ENCODE assay signal across 15 cellular contexts in the genomic region with DNA sequence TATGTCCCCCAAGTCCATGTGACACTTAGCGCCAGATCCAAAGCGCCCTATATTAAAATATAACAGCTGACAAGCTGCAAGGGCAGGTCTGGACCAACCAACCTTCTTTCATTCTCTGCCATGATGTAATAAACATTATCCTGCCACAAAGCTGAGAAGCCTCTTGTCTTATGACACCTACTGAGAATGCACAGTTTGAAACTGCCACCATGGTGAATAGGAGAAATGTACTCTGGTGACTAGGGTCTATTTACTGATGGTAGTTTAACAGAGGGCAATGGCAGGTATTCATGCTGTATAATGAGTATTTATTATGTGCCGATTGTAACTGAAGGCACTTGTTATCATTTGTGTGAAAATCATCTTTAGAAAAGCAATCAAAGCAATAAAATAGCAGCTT.
"Had no signal": no experiment of that assay in that cellular context is flagged by ENCODE, and none has a peak within 500 bp of the region (broad histone marks: within the 10 kb centered on the region; RNA-seq: fewer than 3 reads in every experiment).

No MANE protein-coding gene starts in this region.

- DNase-seq: effector CD4-positive, alpha-beta T cell; foreskin melanocyte; head of caudate nucleus; kidney; left cardiac atrium; left ventricle myocardium inferior; lower lobe of right lung; natural killer cell; occipital lobe; pancreas; right cardiac atrium; stimulated activated CD4-positive, alpha-beta T cell treated with anti-CD3 and anti-CD28 coated beads, Interleukin-2, amount 100 ng/mL, for 48 hours; stimulated activated CD8-positive, alpha-beta memory T cell treated with anti-CD3 and anti-CD28 coated beads, Interleukin-4, amount 100 ng/mL, for 48 hours; stimulated activated naive CD8-positive, alpha-beta T cell treated with anti-CD3 and anti-CD28 coated beads, Interleukin-15, Interleukin-2, amounts not matched to agents 100 U/mL and 50 U/mL, for 24 hours; thyroid gland had no signal
